ENCODE assay signal across 1 cellular context in genomic region chr1:184036517-184036949, GRCh38.
TF ChIP-seq lines count a peak whose summit lies in the region.

No MANE protein-coding gene starts in this region.

TF ChIP-seq in GM12878, 131 proteins besides CTCF, POLR2A, EP300 and RAD21 (continued from another document):
- TF ChIP-seq ZBTB40 (IDR thresholded peaks at IDR 0.05; ENCODE audit: borderline replicate concordance) (no peak), IRF4 (IDR thresholded peaks at IDR 0.05; ENCODE audit: low read depth, low read length) (no peak), SPI1 (IDR thresholded peaks at IDR 0.05; ENCODE audit: borderline replicate concordance, insufficient read depth, low read depth, low read length) (peak; percentile 9; the same call in 1 of the 2 replicates), IRF3 (IDR thresholded peaks at IDR 0.05) (no peak), SREBF1 (IDR thresholded peaks at IDR 0.05; ENCODE audit: low read length) (no peak), REST (IDR thresholded peaks at IDR 0.05; ENCODE audit: low read depth, low read length) (no peak), SMAD1 (IDR thresholded peaks at IDR 0.05; ENCODE audit: low read depth, partially characterized antibody) (no peak), CBX3 (IDR thresholded peaks at IDR 0.05; ENCODE audit: borderline replicate concordance, low read depth) (no peak), RAD51 (IDR thresholded peaks at IDR 0.05) (no peak), ZZZ3 (IDR thresholded peaks at IDR 0.05; ENCODE audit: control insufficient read depth, insufficient read length, low read depth) (no peak), TCF7 (IDR thresholded peaks at IDR 0.05; ENCODE audit: borderline replicate concordance) (no peak), EED (IDR thresholded peaks at IDR 0.05; ENCODE audit: low read depth) (peak; percentile 45; the same call in 1 of the 2 replicates)
